Comparison of ENCODE assay signal across 12 cellular contexts in genomic region chr4:161555689-161556660, GRCh38.
DNase-seq lines count a peak whose midpoint lies in the region; ATAC-seq and TF ChIP-seq lines count a peak whose summit lies in the region.
"Had no signal": no experiment of that assay in that cellular context is flagged by ENCODE, and none has a peak within 500 bp of the region (broad histone marks: within the 10 kb centered on the region; RNA-seq: fewer than 3 reads in every experiment).

No MANE protein-coding gene starts in this region.

- H2BK120ac ChIP-seq in neuronal stem cell (ENCODE audit: low read depth, low read length) = no peak overlapping the region

- no peak for TF ChIP-seq CTCF in RWPE2 (IDR thresholded peaks at IDR 0.05; ENCODE audit: poor library complexity, severe bottlenecking)

- no peak overlapping the region for H3K4me3 Mint-ChIP-seq in stimulated activated memory B cell treated with anti-CD40 and anti-IgM and Interleukin-4, amounts not matched to agents 10 μg/mL and 1 μg/mL and 100 μg/mL, for 72 hours
- no peak overlapping the region for H3K4me3 Mint-ChIP-seq in activated naive CD8-positive, alpha-beta T cell treated with anti-CD3 and anti-CD28 coated beads, Interleukin-2, amount 50 U/mL, for 24 hours
- H3K4me3 Mint-ChIP-seq in stimulated activated naive CD8-positive, alpha-beta T cell treated with anti-CD3 and anti-CD28 coated beads, Interleukin-15, amount 100 ng/mL, for 72 hours = no peak overlapping the region
- H3K4me3 Mint-ChIP-seq: dendritic cell treated with granulocyte-macrophage colony-stimulating factor and Interleukin-4, amounts not matched to agents 40 ng/mL and 50 ng/mL, for 4 days had no signal

- ATAC-seq in GM18909 (IDR thresholded peaks at IDR 0.05; ENCODE audit: poor library complexity, unreplicated experiment) (peak; percentile 69), HG02938 (IDR thresholded peaks at IDR 0.05; ENCODE audit: unreplicated experiment) (peak; percentile 86), RWPE2 (ENCODE audit: low read depth) (peak; percentile 36; the same call in 1 of the 3 replicates)
- no peak for ATAC-seq in stimulated activated memory B cell treated with anti-CD40 and anti-IgM and Interleukin-4, amounts not matched to agents 10 μg/mL and 1 μg/mL and 100 μg/mL, for 72 hours
- no peak for ATAC-seq in activated naive CD8-positive, alpha-beta T cell treated with anti-CD3 and anti-CD28 coated beads, Interleukin-2, amount 50 U/mL, for 24 hours
- ATAC-seq in stimulated activated naive CD8-positive, alpha-beta T cell treated with anti-CD3 and anti-CD28 coated beads, Interleukin-15, amount 100 ng/mL, for 72 hours = no peak
- ATAC-seq: mucosa of descending colon had no signal

- no peak overlapping the region for H2BK5ac ChIP-seq in neuronal stem cell (ENCODE audit: low read length)

- peaks cover 9% of the 10 kb centered on the region for H3K4me1 ChIP-seq in RWPE2 (ENCODE audit: insufficient read depth, poor library complexity, severe bottlenecking)
- H3K4me1 ChIP-seq in neuronal stem cell (ENCODE audit: control insufficient read depth in 2 of 2, insufficient read depth in 1 of 2, low read depth in 1 of 2, low read length in 2 of 2) = peaks cover 0 to 9% of the 10 kb centered on the region in 2 donors

- H3K9me3 ChIP-seq in RWPE2 (ENCODE audit: severe bottlenecking) (peaks cover 2% of the 10 kb centered on the region), neuronal stem cell (replicated peaks in 1 of 2; ENCODE audit: control insufficient read depth in 2 of 2, insufficient read depth in 1 of 2, low read depth in 1 of 2, low read length in 2 of 2) (no peaks in the 10 kb centered on the region)
- H3K9me3 ChIP-seq: mucosa of descending colon had no signal

- H3K4me2 ChIP-seq in neuronal stem cell (ENCODE audit: insufficient read depth, low read length, poor library complexity, severe bottlenecking) = no peak overlapping the region

- H2BK12ac ChIP-seq in neuronal stem cell (ENCODE audit: low read length) = no peak overlapping the region

- no peaks in the 10 kb centered on the region for H3K27me3 ChIP-seq in RWPE2 (ENCODE audit: insufficient read depth, poor library complexity, severe bottlenecking)
- no peaks in the 10 kb centered on the region for H3K27me3 ChIP-seq in neuronal stem cell (ENCODE audit: control insufficient read depth in 3 of 3, insufficient read depth in 3 of 3, low read depth in 1 of 3, low read length in 3 of 3)

- H4K91ac ChIP-seq in neuronal stem cell (ENCODE audit: low read depth, low read length, poor library complexity) = no peak overlapping the region

- H3K9me3 Mint-ChIP-seq in stimulated activated memory B cell treated with anti-CD40 and anti-IgM and Interleukin-4, amounts not matched to agents 10 μg/mL and 1 μg/mL and 100 μg/mL, for 72 hours = peaks cover 3% of the 10 kb centered on the region
- peaks cover 12% of the 10 kb centered on the region for H3K9me3 Mint-ChIP-seq in activated naive CD8-positive, alpha-beta T cell treated with anti-CD3 and anti-CD28 coated beads, Interleukin-2, amount 50 U/mL, for 24 hours
- peaks cover 0 to under 1% of the 10 kb centered on the region in 2 donors for H3K9me3 Mint-ChIP-seq in stimulated activated naive CD8-positive, alpha-beta T cell treated with anti-CD3 and anti-CD28 coated beads, Interleukin-15, amount 100 ng/mL, for 72 hours
- H3K9me3 Mint-ChIP-seq: dendritic cell treated with granulocyte-macrophage colony-stimulating factor and Interleukin-4, amounts not matched to agents 40 ng/mL and 50 ng/mL, for 4 days had no signal

- H3K79me1 ChIP-seq in neuronal stem cell (ENCODE audit: low read depth, low read length) = no peaks in the 10 kb centered on the region

- no peak overlapping the region for H2BK15ac ChIP-seq in neuronal stem cell (ENCODE audit: low read length)

- H3K9ac ChIP-seq in neuronal stem cell (ENCODE audit: low read depth, low read length, poor library complexity) = no peak overlapping the region

- no peaks in the 10 kb centered on the region for H3K27me3 Mint-ChIP-seq in stimulated activated memory B cell treated with anti-CD40 and anti-IgM and Interleukin-4, amounts not matched to agents 10 μg/mL and 1 μg/mL and 100 μg/mL, for 72 hours
- no peaks in the 10 kb centered on the region for H3K27me3 Mint-ChIP-seq in activated naive CD8-positive, alpha-beta T cell treated with anti-CD3 and anti-CD28 coated beads, Interleukin-2, amount 50 U/mL, for 24 hours
- H3K27me3 Mint-ChIP-seq in stimulated activated naive CD8-positive, alpha-beta T cell treated with anti-CD3 and anti-CD28 coated beads, Interleukin-15, amount 100 ng/mL, for 72 hours = no peaks in the 10 kb centered on the region
- H3K27me3 Mint-ChIP-seq: dendritic cell treated with granulocyte-macrophage colony-stimulating factor and Interleukin-4, amounts not matched to agents 40 ng/mL and 50 ng/mL, for 4 days had no signal

- no peak overlapping the region for H2AK5ac ChIP-seq in neuronal stem cell (ENCODE audit: low read depth, low read length)

- no peaks in the 10 kb centered on the region for H3K4me1 Mint-ChIP-seq in stimulated activated memory B cell treated with anti-CD40 and anti-IgM and Interleukin-4, amounts not matched to agents 10 μg/mL and 1 μg/mL and 100 μg/mL, for 72 hours
- H3K4me1 Mint-ChIP-seq in activated naive CD8-positive, alpha-beta T cell treated with anti-CD3 and anti-CD28 coated beads, Interleukin-2, amount 50 U/mL, for 24 hours = no peaks in the 10 kb centered on the region
- H3K4me1 Mint-ChIP-seq in stimulated activated naive CD8-positive, alpha-beta T cell treated with anti-CD3 and anti-CD28 coated beads, Interleukin-15, amount 100 ng/mL, for 72 hours = no peaks in the 10 kb centered on the region

- H3K36me3 ChIP-seq in RWPE2 (ENCODE audit: low read depth) (no peaks in the 10 kb centered on the region), neuronal stem cell (replicated peaks in 1 of 2; ENCODE audit: control insufficient read depth in 2 of 2, insufficient read depth in 2 of 2, low read length in 2 of 2) (no peaks in the 10 kb centered on the region)
- H3K36me3 ChIP-seq: WERI-Rb-1 had no signal

- H4K8ac ChIP-seq in neuronal stem cell (ENCODE audit: low read depth, low read length) = no peak overlapping the region

- no peak overlapping the region for H3K27ac ChIP-seq in RWPE2 (ENCODE audit: poor library complexity, severe bottlenecking)
- H3K27ac ChIP-seq in neuronal stem cell (replicated peaks; ENCODE audit: low read length) = no peak overlapping the region
- H3K27ac ChIP-seq: WERI-Rb-1 had no signal

- H3K18ac ChIP-seq in neuronal stem cell (ENCODE audit: low read length) = no peak overlapping the region

- no peak overlapping the region for H3K27ac Mint-ChIP-seq in stimulated activated memory B cell treated with anti-CD40 and anti-IgM and Interleukin-4, amounts not matched to agents 10 μg/mL and 1 μg/mL and 100 μg/mL, for 72 hours
- H3K27ac Mint-ChIP-seq in activated naive CD8-positive, alpha-beta T cell treated with anti-CD3 and anti-CD28 coated beads, Interleukin-2, amount 50 U/mL, for 24 hours = no peak overlapping the region
- no peak overlapping the region for H3K27ac Mint-ChIP-seq in stimulated activated naive CD8-positive, alpha-beta T cell treated with anti-CD3 and anti-CD28 coated beads, Interleukin-15, amount 100 ng/mL, for 72 hours
- H3K27ac Mint-ChIP-seq: dendritic cell treated with granulocyte-macrophage colony-stimulating factor and Interleukin-4, amounts not matched to agents 40 ng/mL and 50 ng/mL, for 4 days had no signal

- no CpG with 5 or more reads among the region's 5 CpGs for WGBS in neuronal stem cell (ENCODE audit: extremely low coverage in 2 of 2, insufficient read length in 2 of 2, insufficient replicate concordance in 1 of 2), 2 donors

- no peak overlapping the region for H3K14ac ChIP-seq in neuronal stem cell (ENCODE audit: low read length)

- DNase-seq in RWPE2 (ENCODE audit: low spot score) (no peak), neuronal stem cell (ENCODE audit: low spot score) (no peak), NCI-H128 (lab: John Stamatoyannopoulos, UW; ENCODE audit: unreplicated experiment) (no peak)
- DNase-seq in activated naive CD8-positive, alpha-beta T cell treated with anti-CD3 and anti-CD28 coated beads, Interleukin-2, amount 50 U/mL, for 24 hours = no peak
- DNase-seq in stimulated activated naive CD8-positive, alpha-beta T cell treated with anti-CD3 and anti-CD28 coated beads, Interleukin-15, amount 100 ng/mL, for 72 hours = no peak
- DNase-seq: mucosa of descending colon, NCI-H1048, WERI-Rb-1 had no signal

- H3K4me3 ChIP-seq in RWPE2 (ENCODE audit: severe bottlenecking) = no peak overlapping the region
- no peak overlapping the region for H3K4me3 ChIP-seq in neuronal stem cell (ENCODE audit: low read length in 2 of 2)
- H3K4me3 ChIP-seq: mucosa of descending colon had no signal

- no peak overlapping the region for H3K4ac ChIP-seq in neuronal stem cell (ENCODE audit: low read length)

- H3K36me3 Mint-ChIP-seq in stimulated activated memory B cell treated with anti-CD40 and anti-IgM and Interleukin-4, amounts not matched to agents 10 μg/mL and 1 μg/mL and 100 μg/mL, for 72 hours = no peaks in the 10 kb centered on the region
- no peaks in the 10 kb centered on the region for H3K36me3 Mint-ChIP-seq in activated naive CD8-positive, alpha-beta T cell treated with anti-CD3 and anti-CD28 coated beads, Interleukin-2, amount 50 U/mL, for 24 hours (ENCODE audit: low read depth)

- H2AFZ ChIP-seq in neuronal stem cell (ENCODE audit: low read length) = peak overlapping the region; percentile 71

- H3K23ac ChIP-seq in neuronal stem cell (ENCODE audit: low read depth, low read length, poor library complexity) = no peak overlapping the region

Comparison
In these comparisons a context has a peak if more than half of its experiments do, and no peak if none do; other contexts are left out.
1. ATAC-seq: peak in GM18909 (single experiment), HG02938 (single experiment) and RWPE2 (single experiment); none in stimulated activated memory B cell treated with anti-CD40 and anti-IgM and Interleukin-4, amounts not matched to agents 10 μg/mL and 1 μg/mL and 100 μg/mL, for 72 hours (single experiment), activated naive CD8-positive, alpha-beta T cell treated with anti-CD3 and anti-CD28 coated beads, Interleukin-2, amount 50 U/mL, for 24 hours (single experiment) and stimulated activated naive CD8-positive, alpha-beta T cell treated with anti-CD3 and anti-CD28 coated beads, Interleukin-15, amount 100 ng/mL, for 72 hours (single experiment).